Comparison of ENCODE assay signal across 21 cellular contexts in the genomic region with DNA sequence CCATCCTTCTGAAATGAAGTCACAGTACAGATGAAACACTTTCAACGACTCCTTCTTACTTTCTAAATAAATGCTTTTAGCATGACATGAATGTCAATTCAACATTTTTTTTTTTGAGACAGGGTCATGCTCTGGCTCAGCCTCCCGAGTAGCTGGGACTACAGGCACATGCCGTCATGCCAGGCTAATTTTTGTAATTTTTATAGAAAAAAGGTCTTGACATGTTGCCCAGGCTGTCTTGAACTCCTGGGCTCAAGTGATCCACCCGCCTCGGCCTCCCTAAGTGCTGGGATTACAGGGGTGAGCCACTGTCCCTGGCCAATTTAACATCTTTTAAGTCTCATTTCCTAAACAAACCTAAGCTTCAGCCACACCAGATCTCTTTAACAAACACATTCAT. TPM values are rescaled to one million over a fixed set of nuclear protein-coding genes. Genes with fewer than 3 reads are reported as not detected.
A peak's percentile ranks its signal among the peaks of the same experiment; 100 is the strongest.
DNase-seq lines count a peak whose midpoint lies in the region; ATAC-seq and TF ChIP-seq lines count a peak whose summit lies in the region.
"Had no signal": no experiment of that assay in that cellular context is flagged by ENCODE, and none has a peak within 500 bp of the region (broad histone marks: within the 10 kb centered on the region; RNA-seq: fewer than 3 reads in every experiment).

No MANE protein-coding gene starts in this region.

- intact Hi-C loops in Caco-2 (cut with micrococcal nuclease; ENCODE audit: unreplicated experiment) (no loop called here), spleen (cut with DNase I; ENCODE audit: low total_unique reads) (no loop called here), testis (cut with DNase I; ENCODE audit: low total_unique reads) (no loop called here)

- H3K4me3 ChIP-seq in Caco-2 (ENCODE audit: low read depth, low read length) (no peak overlapping the region), fibroblast of lung (replicated peaks in 1 of 4; ENCODE audit: control extremely low read depth in 1 of 4, insufficient read depth in 1 of 4, low read depth in 3 of 4, low read length in 4 of 4) (no peak overlapping the region), spleen (no peak overlapping the region), gastroesophageal sphincter (no peak overlapping the region), testis (no peak overlapping the region)
- H3K4me3 ChIP-seq: SJSA1 had no signal

- no peak for DNase-seq in Caco-2
- no peak for DNase-seq in T-helper 17 cell
- no peak for DNase-seq in fibroblast of lung (ENCODE audit: low read depth in 2 of 2)
- DNase-seq in spleen: peak; percentile 4
- DNase-seq in NCI-H226: no peak
- no peak for DNase-seq in DMS114 treated with DMSO at 0.1 percent for 48 hours (lab: John Stamatoyannopoulos, UW; ENCODE audit: unreplicated experiment)
- DNase-seq in testis: no peak
- DNase-seq: CD8-positive, alpha-beta memory T cell; DMS153; H9; NCI-H1417; NCI-H1930; NCI-H524 treated with DMSO at 0.1 percent for 48 hours; NK-92 treated with Interleukin-12 subunit alpha and Interleukin-12 subunit beta, amount 100 ng/mL, for 24 hours; OCI-M1; RPMI8226 had no signal

- H3K4me1 Mint-ChIP-seq in Caco-2 (ENCODE audit: low read depth, unreplicated experiment): peaks cover 11% of the 10 kb centered on the region
- peaks cover 29% of the 10 kb centered on the region for H3K4me1 Mint-ChIP-seq in T-helper 17 cell

- H3K27me3 ChIP-seq in Caco-2 (replicated peaks; ENCODE audit: control insufficient read depth, insufficient read depth, low read length): no peaks in the 10 kb centered on the region
- H3K27me3 ChIP-seq in fibroblast of lung (ENCODE audit: control insufficient read depth, insufficient read depth, low read length): no peaks in the 10 kb centered on the region
- H3K27me3 ChIP-seq in spleen (replicated peaks in 1 of 7): peaks cover 0 to 3% (median 0%) of the 10 kb centered on the region in 7 donors
- no peaks in the 10 kb centered on the region for H3K27me3 ChIP-seq in gastroesophageal sphincter
- no peaks in the 10 kb centered on the region for H3K27me3 ChIP-seq in testis
- H3K27me3 ChIP-seq: SJSA1 had no signal

- H3K9me3 ChIP-seq in Caco-2: no peaks in the 10 kb centered on the region
- H3K9me3 ChIP-seq in T-helper 17 cell (ENCODE audit: control insufficient read depth, low read length, poor library complexity, severe bottlenecking): no peaks in the 10 kb centered on the region
- H3K9me3 ChIP-seq in fibroblast of lung (ENCODE audit: control insufficient read depth, insufficient read depth, low read depth, low read length): no peaks in the 10 kb centered on the region
- no peaks in the 10 kb centered on the region for H3K9me3 ChIP-seq in spleen
- H3K9me3 ChIP-seq in gastroesophageal sphincter: no peaks in the 10 kb centered on the region
- H3K9me3 ChIP-seq in testis: no peaks in the 10 kb centered on the region
- H3K9me3 ChIP-seq: SJSA1 had no signal

- H3K9me3 Mint-ChIP-seq in Caco-2 (ENCODE audit: unreplicated experiment): no peaks in the 10 kb centered on the region
- H3K9me3 Mint-ChIP-seq: CD8-positive, alpha-beta memory T cell; H9; IgD-negative memory B cell had no signal

- no peaks in the 10 kb centered on the region for H4K20me1 ChIP-seq in fibroblast of lung (ENCODE audit: control insufficient read depth, extremely low read depth, insufficient read depth, low read length)

- POLR2A ChIA-PET in Caco-2 (lab: Charles Lee): no interaction called here

- ATAC-seq in T-helper 17 cell: no peak
- ATAC-seq in gastroesophageal sphincter: no peak

- no TSS peak for BruUV-seq in Caco-2 (replicated peaks; lab: Mats Ljungman, UMichigan)

- no peak overlapping the region for H3K9ac ChIP-seq in fibroblast of lung (ENCODE audit: insufficient read depth, low read length)

- no peak for TF ChIP-seq POLR2A in spleen (IDR thresholded peaks at IDR 0.05)
- no peak for TF ChIP-seq POLR2A in gastroesophageal sphincter (IDR thresholded peaks at IDR 0.05)
- TF ChIP-seq POLR2A in testis (IDR thresholded peaks at IDR 0.05): no peak

- H3K4me3 Mint-ChIP-seq in Caco-2 (ENCODE audit: unreplicated experiment): no peak overlapping the region
- no peak overlapping the region for H3K4me3 Mint-ChIP-seq in T-helper 17 cell
- H3K4me3 Mint-ChIP-seq: CD8-positive, alpha-beta memory T cell; H9; IgD-negative memory B cell had no signal

- H3K4me1 ChIP-seq in Caco-2: peaks cover 19% of the 10 kb centered on the region
- peaks cover 31% of the 10 kb centered on the region for H3K4me1 ChIP-seq in fibroblast of lung (ENCODE audit: control insufficient read depth, extremely low read depth, insufficient read depth, low read length)
- H3K4me1 ChIP-seq in spleen: peaks cover 0 to 67% (median 19%) of the 10 kb centered on the region in 6 donors
- H3K4me1 ChIP-seq in gastroesophageal sphincter: peaks cover 0 to 11% (median 0%) of the 10 kb centered on the region in 3 donors
- peaks cover 9% of the 10 kb centered on the region for H3K4me1 ChIP-seq in testis

- H3K27me3 Mint-ChIP-seq in Caco-2 (ENCODE audit: insufficient read depth, unreplicated experiment) (no peaks in the 10 kb centered on the region), T-helper 17 cell (no peaks in the 10 kb centered on the region)

- TF ChIP-seq CTCF in Caco-2 (IDR thresholded peaks at IDR 0.05; ENCODE audit: insufficient read depth in 1 of 2, low read depth in 1 of 2, low read length in 1 of 2, severe bottlenecking in 1 of 2, unreplicated experiment in 1 of 2): no peak
- no peak for TF ChIP-seq CTCF in fibroblast of lung (conservative IDR thresholded peaks at IDR 0.05 in 1 of 2, IDR thresholded peaks at IDR 0.05 in 1 of 2; ENCODE audit: low read depth in 1 of 2, low read length in 2 of 2)
- no peak for TF ChIP-seq CTCF in spleen (IDR thresholded peaks at IDR 0.05 in 8 of 11, conservative IDR thresholded peaks at IDR 0.05 in 3 of 11)
- TF ChIP-seq CTCF in gastroesophageal sphincter (IDR thresholded peaks at IDR 0.05): no peak
- TF ChIP-seq CTCF in testis (IDR thresholded peaks at IDR 0.05): no peak

- H3K36me3 ChIP-seq in Caco-2 (ENCODE audit: control insufficient read depth, insufficient read depth, low read length) (peaks cover 13% of the 10 kb centered on the region), fibroblast of lung (ENCODE audit: control insufficient read depth, insufficient read depth, low read length) (peaks cover 16% of the 10 kb centered on the region), spleen (peaks cover 0 to 74% (median 23%) of the 10 kb centered on the region in 6 donors), gastroesophageal sphincter (no peaks in the 10 kb centered on the region), testis (ENCODE audit: low read depth, missing control alignments) (no peaks in the 10 kb centered on the region)

- CTCF ChIA-PET in Caco-2 (lab: Charles Lee): interaction anchor here (1.0 kb wide), 1 partner anchor 157 kb away, joined by 3 read pairs; no protein-coding TSS in a partner anchor

- H2AFZ ChIP-seq in fibroblast of lung (ENCODE audit: low read length): peak overlapping the region; percentile 5

- no peak overlapping the region for H3K4me2 ChIP-seq in fibroblast of lung (ENCODE audit: extremely low read depth, insufficient read depth, low read length)

- H3K36me3 Mint-ChIP-seq in Caco-2 (ENCODE audit: insufficient read depth, unreplicated experiment) (peaks cover 96% of the 10 kb centered on the region), T-helper 17 cell (ENCODE audit: low read depth) (peaks cover 8% of the 10 kb centered on the region)

- peak overlapping the region; percentile 48 for H3K27ac ChIP-seq in fibroblast of lung (ENCODE audit: insufficient read depth, low read length)
- peak overlapping the region in 2 of 8 donors; percentile 1 to 5 for H3K27ac ChIP-seq in spleen
- H3K27ac ChIP-seq in gastroesophageal sphincter: no peak overlapping the region
- no peak overlapping the region for H3K27ac ChIP-seq in testis
- H3K27ac ChIP-seq: SJSA1 had no signal

- no peaks in the 10 kb centered on the region for H3K79me2 ChIP-seq in fibroblast of lung (ENCODE audit: control insufficient read depth, insufficient read depth, low read length)

- TF ChIP-seq EP300 in gastroesophageal sphincter (IDR thresholded peaks at IDR 0.05): no peak

- WGBS in spleen, 5 donors: 64 to 78% (median 71%) methylated on average over 5 of the region's 5 CpGs
- WGBS in gastroesophageal sphincter (ENCODE audit: low coverage in 1 of 2), 2 donors: 57 to 63% methylated on average over 1 to 3 of the region's 5 CpGs
- 87 to 90% methylated on average over 5 of the region's 5 CpGs for WGBS in testis, 2 donors

- H3K27ac Mint-ChIP-seq in Caco-2 (ENCODE audit: unreplicated experiment): peak overlapping the region; percentile 31
- H3K27ac Mint-ChIP-seq in T-helper 17 cell: peak overlapping the region; percentile 59
- H3K27ac Mint-ChIP-seq: IgD-negative memory B cell had no signal

RNA-seq across cellular contexts. Expression of a gene that starts 16.4 kb away (rescaled TPM):
- total RNA-seq in Caco-2 (2022): 170 and 190 TPM in 2 replicates
- 10 to 100 TPM in 1 of 2 donors, 1 to 10 TPM in 1; 7.0 to 12.6 TPM for total RNA-seq in T-helper 17 cell
- total RNA-seq in fibroblast of lung: 25.9 and 115 TPM in 2 replicates
- 25.2 and 74.2 TPM in 2 replicates for polyA plus RNA-seq in fibroblast of lung
- 29.2 and 74.1 TPM in 2 replicates for polyA plus RNA-seq in fibroblast of lung (2012)
- 28.5 and 191 TPM in 2 replicates for polyA minus RNA-seq in fibroblast of lung (ENCODE audit: low replicate concordance)
- 10 to 100 TPM; 15.6 to 29.4 (median 21.7) TPM for total RNA-seq in spleen
- 1 to 10 TPM; 5.8 to 8.5 (median 6.8) TPM for polyA plus RNA-seq in spleen
- total RNA-seq in gastroesophageal sphincter: 1 to 10 TPM; 2.1 to 3.5 (median 2.4) TPM
- total RNA-seq in testis: 1 to 10 TPM; 1.7 to 2.8 TPM
- 2.8 TPM for polyA plus RNA-seq in testis (ENCODE audit: insufficient read depth, low read depth, low replicate concordance)

RNA-seq across cellular contexts. Expression of a gene that starts 28.4 kb away (rescaled TPM):
- total RNA-seq in Caco-2 (2022) (not detected in 2 replicates), T-helper 17 cell (under 1 TPM in 1 of 2 donors, not detected in 1; 0.50 TPM), fibroblast of lung (not detected in 2 replicates), spleen (not detected), gastroesophageal sphincter (not detected), testis (under 1 TPM in 1 of 2 donors, not detected in 1; 0.50 TPM)
- polyA plus RNA-seq in fibroblast of lung (not detected in 2 replicates), spleen (under 1 TPM in 1 of 3 donors, not detected in 2; 0.21 TPM), testis (ENCODE audit: insufficient read depth, low read depth, low replicate concordance) (not detected)
- polyA plus RNA-seq in fibroblast of lung (2012): not detected in 2 replicates
- not detected in 2 replicates for polyA minus RNA-seq in fibroblast of lung (ENCODE audit: low replicate concordance)
- total RNA-seq: CD8-positive, alpha-beta memory T cell; H9; HT-29 had no signal
- polyA plus RNA-seq: BJ had no signal

RNA-seq across cellular contexts. Expression of a gene that starts 49.8 kb away (rescaled TPM):
- total RNA-seq in Caco-2 (2022) (62.7 and 67.0 TPM in 2 replicates), T-helper 17 cell (1 to 10 TPM in 1 of 2 donors, under 1 TPM in 1; 0.83 to 1.6 TPM), fibroblast of lung (3.3 and 7.3 TPM in 2 replicates), spleen (1 to 10 TPM; 4.3 to 9.7 (median 5.7) TPM), gastroesophageal sphincter (1 to 10 TPM in 1 of 4 donors, under 1 TPM in 3; 0.27 to 5.3 (median 0.76) TPM), testis (10 to 100 TPM; 63.7 to 78.6 TPM)
- polyA plus RNA-seq in fibroblast of lung (4.9 and 12.4 TPM in 2 replicates), spleen (1 to 10 TPM in 2 of 3 donors, under 1 TPM in 1; 0.88 to 1.8 (median 1.4) TPM), testis (ENCODE audit: insufficient read depth, low read depth, low replicate concordance) (52.7 TPM)
- polyA plus RNA-seq in fibroblast of lung (2012): 3.2 and 6.9 TPM in 2 replicates
- 8.6 and 11.3 TPM in 2 replicates for polyA minus RNA-seq in fibroblast of lung (ENCODE audit: low replicate concordance)
- total RNA-seq: HT-29 had no signal

RNA-seq across cellular contexts. Expression of a gene that starts 50.9 kb away (rescaled TPM):
- 0.16 and 0.18 TPM in 2 replicates for total RNA-seq in Caco-2 (2022)
- total RNA-seq in T-helper 17 cell: 100 to 1,000 TPM; 216 to 233 TPM
- total RNA-seq in fibroblast of lung: not detected in 2 replicates
- not detected in 2 replicates for polyA plus RNA-seq in fibroblast of lung
- polyA plus RNA-seq in fibroblast of lung (2012): not detected in 2 replicates
- not detected in 2 replicates for polyA minus RNA-seq in fibroblast of lung (ENCODE audit: low replicate concordance)
- total RNA-seq in spleen: 100 to 1,000 TPM in 3 of 7 donors, 10 to 100 TPM in 4; 71.5 to 116 (median 92.1) TPM
- 10 to 100 TPM; 23.3 to 28.6 (median 24.7) TPM for polyA plus RNA-seq in spleen
- total RNA-seq in gastroesophageal sphincter: 1 to 10 TPM in 3 of 4 donors, under 1 TPM in 1; 0.62 to 5.4 (median 2.0) TPM
- total RNA-seq in testis: 10 to 100 TPM; 10.9 to 13.4 TPM
- 29.6 TPM for polyA plus RNA-seq in testis (ENCODE audit: insufficient read depth, low read depth, low replicate concordance)
- total RNA-seq: H9 had no signal
- polyA plus RNA-seq: BJ had no signal
